In genomic region chr17:40333781-40334453, GRCh38 we compare ENCODE assay signal across 11 cellular contexts. TPM values are rescaled to one million over a fixed set of nuclear protein-coding genes. Genes with fewer than 3 reads are reported as not detected.
DNase-seq lines count a peak whose midpoint lies in the region; ATAC-seq and TF ChIP-seq lines count a peak whose summit lies in the region.
"Had no signal": no experiment of that assay in that cellular context is flagged by ENCODE, and none has a peak within 500 bp of the region (broad histone marks: within the 10 kb centered on the region; RNA-seq: fewer than 3 reads in every experiment).

No MANE protein-coding gene starts in this region.

- peak overlapping the region in 7 of 8 donors; percentile 36 to 84 (median 56) for H3K4me3 Mint-ChIP-seq in CD4-positive, alpha-beta memory T cell
- H3K4me3 Mint-ChIP-seq in effector memory CD8-positive, alpha-beta T cell, result peak overlapping the region; percentile 34 to 55
- H3K4me3 Mint-ChIP-seq: natural killer cell had no signal

- intact Hi-C loops in CD4-positive, alpha-beta memory T cell (cut with micrococcal nuclease), result no loop called here
- intact Hi-C loops in dorsolateral prefrontal cortex (cut with DNase I), result no loop called here

- H3K4me2 ChIP-seq in parathyroid adenoma (ENCODE audit: low read length), result no peak overlapping the region

- TF ChIP-seq CTCF in parathyroid adenoma (IDR thresholded peaks at IDR 0.05), result no peak
- no peak for TF ChIP-seq CTCF in dorsolateral prefrontal cortex (IDR thresholded peaks at IDR 0.05 in 54 of 56, conservative IDR thresholded peaks at IDR 0.05 in 2 of 56; ENCODE audit: low read depth in 1 of 56, partially characterized antibody in 56 of 56)

- DNase-seq in CD4-positive, alpha-beta memory T cell, result no peak
- DNase-seq in NOMO-1 treated with dmso at 0.1 percent for 144 hours (lab: John Stamatoyannopoulos, UW; ENCODE audit: unreplicated experiment) (peak; percentile 65), MG63 (no peak), dorsolateral prefrontal cortex (no peak)
- no peak for DNase-seq in effector memory CD8-positive, alpha-beta T cell
- DNase-seq: cortex of kidney, DMS79 treated with DMSO at 0.1 percent for 48 hours, natural killer cell had no signal

- CTCF ChIA-PET in CD4-positive, alpha-beta memory T cell (lab: Charles Lee; ENCODE audit: partially characterized antibody), result interaction anchor here (1.1 to 2.3 kb wide), 6 partner anchors 12 to 32 kb away, joined by 3 to 8 read pairs (median 6); partner anchors contain the start of gene RARA

- peak overlapping the region; percentile 40 for H3K27ac ChIP-seq in CD4-positive, alpha-beta memory T cell (ENCODE audit: low read depth, low read length)
- H3K27ac ChIP-seq in parathyroid adenoma (peak overlapping the region; percentile 20), dorsolateral prefrontal cortex (peak overlapping the region in 14 of 59 donors; percentile 11 to 81 (median 45))

- no peak overlapping the region for H2AFZ ChIP-seq in parathyroid adenoma

- H3K36me3 ChIP-seq in CD4-positive, alpha-beta memory T cell (ENCODE audit: insufficient read depth, low read length), result peaks cover 10% of the 10 kb centered on the region
- no peaks in the 10 kb centered on the region for H3K36me3 ChIP-seq in parathyroid adenoma (ENCODE audit: control insufficient read depth, insufficient read depth, low read length)
- H3K36me3 ChIP-seq in MG63, result peaks cover 52% of the 10 kb centered on the region

- ATAC-seq in effector memory CD8-positive, alpha-beta T cell (replicated peaks), result no peak
- ATAC-seq in GM18873 (IDR thresholded peaks at IDR 0.05; ENCODE audit: low FRiP score, unreplicated experiment) (no peak), GM19324 (IDR thresholded peaks at IDR 0.05; ENCODE audit: low FRiP score, unreplicated experiment) (no peak)

- no peaks in the 10 kb centered on the region for H3K27me3 Mint-ChIP-seq in CD4-positive, alpha-beta memory T cell
- H3K27me3 Mint-ChIP-seq in effector memory CD8-positive, alpha-beta T cell, result no peaks in the 10 kb centered on the region

- H3K9me3 ChIP-seq in CD4-positive, alpha-beta memory T cell (ENCODE audit: control insufficient read depth in 1 of 2, low read length in 2 of 2), result no peaks in the 10 kb centered on the region
- H3K9me3 ChIP-seq in parathyroid adenoma (ENCODE audit: control insufficient read depth, low read length) (no peaks in the 10 kb centered on the region), MG63 (no peaks in the 10 kb centered on the region)

- H3K9ac ChIP-seq in parathyroid adenoma, result no peak overlapping the region

- no peaks in the 10 kb centered on the region for H3K27me3 ChIP-seq in CD4-positive, alpha-beta memory T cell (ENCODE audit: insufficient read depth, low read length)
- H3K27me3 ChIP-seq in parathyroid adenoma (ENCODE audit: control insufficient read depth, insufficient read depth, low read length) (no peaks in the 10 kb centered on the region), MG63 (no peaks in the 10 kb centered on the region), dorsolateral prefrontal cortex (no peaks in the 10 kb centered on the region)

- H3K36me3 Mint-ChIP-seq in CD4-positive, alpha-beta memory T cell, result peaks cover 16 to 34% of the 10 kb centered on the region in 2 donors
- H3K36me3 Mint-ChIP-seq in effector memory CD8-positive, alpha-beta T cell (ENCODE audit: insufficient read depth), result peaks cover 65% of the 10 kb centered on the region
- H3K36me3 Mint-ChIP-seq: natural killer cell had no signal

- H3K27ac Mint-ChIP-seq in CD4-positive, alpha-beta memory T cell, result peak overlapping the region; percentile 48 to 88 (median 80)
- peak overlapping the region; percentile 13 to 80 for H3K27ac Mint-ChIP-seq in effector memory CD8-positive, alpha-beta T cell

- no peaks in the 10 kb centered on the region for H3K9me3 Mint-ChIP-seq in CD4-positive, alpha-beta memory T cell
- H3K9me3 Mint-ChIP-seq in effector memory CD8-positive, alpha-beta T cell, result no peaks in the 10 kb centered on the region
- H3K9me3 Mint-ChIP-seq: natural killer cell had no signal

- H3K4me1 Mint-ChIP-seq in CD4-positive, alpha-beta memory T cell, result peaks cover 43 to 86% (median 67%) of the 10 kb centered on the region in 4 donors
- peaks cover 48 to 59% of the 10 kb centered on the region in 2 donors for H3K4me1 Mint-ChIP-seq in effector memory CD8-positive, alpha-beta T cell (ENCODE audit: low read depth in 2 of 2)

- H3K4me1 ChIP-seq in CD4-positive, alpha-beta memory T cell (ENCODE audit: insufficient read depth, low read length), result peaks cover 83% of the 10 kb centered on the region
- peaks cover 37% of the 10 kb centered on the region for H3K4me1 ChIP-seq in parathyroid adenoma

- POLR2A ChIA-PET in CD4-positive, alpha-beta memory T cell (lab: Charles Lee; ENCODE audit: partially characterized antibody), result interaction anchor here (0.8 to 29.0 kb wide), 3 partner anchors 12 to 206 kb away, joined by 3 to 1054 read pairs (median 3); partner anchors contain the start of gene RARA

- H3K79me2 ChIP-seq in parathyroid adenoma, result peaks cover 40% of the 10 kb centered on the region

- H3K4me3 ChIP-seq in CD4-positive, alpha-beta memory T cell (ENCODE audit: low read length in 2 of 2), result no peak overlapping the region
- H3K4me3 ChIP-seq in parathyroid adenoma (ENCODE audit: low read depth, low read length) (no peak overlapping the region), MG63 (no peak overlapping the region), dorsolateral prefrontal cortex (no peak overlapping the region)

RNA-seq across cellular contexts. Expression of gene RARA, which starts 24.9 kb away (rescaled TPM):
- total RNA-seq in CD4-positive, alpha-beta memory T cell, result 10 to 100 TPM; 54.1 to 54.5 TPM
- polyA plus RNA-seq in CD4-positive, alpha-beta memory T cell, result 10 to 100 TPM in 1 of 2 donors, 1 to 10 TPM in 1; 5.1 to 20.7 TPM
- 8.9 and 11.2 TPM in 2 replicates for total RNA-seq in MG63 (2014; rRNA removed; shearing (Covaris generic); ENCODE audit: low replicate concordance)
- 10 to 100 TPM; 10.4 to 38.8 (median 22.5) TPM for total RNA-seq in dorsolateral prefrontal cortex

RNA-seq across cellular contexts. Expression of gene GJD3, which starts 30.6 kb away (rescaled TPM):
- total RNA-seq in CD4-positive, alpha-beta memory T cell, result not detected
- polyA plus RNA-seq in CD4-positive, alpha-beta memory T cell, result not detected
- total RNA-seq in MG63 (2014; rRNA removed; shearing (Covaris generic); ENCODE audit: low replicate concordance), result not detected in 2 replicates
- total RNA-seq in dorsolateral prefrontal cortex, result 1 to 10 TPM in 4 of 120 experiments, under 1 TPM in 18, not detected in 98; 0.48 to 1.7 (median 0.75) TPM
- total RNA-seq: natural killer cell had no signal

RNA-seq across cellular contexts. Expression of gene CDC6, which starts 46.2 kb away (rescaled TPM):
- 1 to 10 TPM in 1 of 2 experiments, under 1 TPM in 1; 0.72 to 2.1 TPM for total RNA-seq in CD4-positive, alpha-beta memory T cell
- polyA plus RNA-seq in CD4-positive, alpha-beta memory T cell, result under 1 TPM; 0.61 to 0.87 TPM
- total RNA-seq in MG63 (2014; rRNA removed; shearing (Covaris generic); ENCODE audit: low replicate concordance), result 31.1 and 111 TPM in 2 replicates
- total RNA-seq in dorsolateral prefrontal cortex, result 10 to 100 TPM in 12 of 120 experiments, 1 to 10 TPM in 108; 1.0 to 12.6 (median 6.7) TPM
